2 cellular contexts compared by ENCODE assay signal in the genomic region with DNA sequence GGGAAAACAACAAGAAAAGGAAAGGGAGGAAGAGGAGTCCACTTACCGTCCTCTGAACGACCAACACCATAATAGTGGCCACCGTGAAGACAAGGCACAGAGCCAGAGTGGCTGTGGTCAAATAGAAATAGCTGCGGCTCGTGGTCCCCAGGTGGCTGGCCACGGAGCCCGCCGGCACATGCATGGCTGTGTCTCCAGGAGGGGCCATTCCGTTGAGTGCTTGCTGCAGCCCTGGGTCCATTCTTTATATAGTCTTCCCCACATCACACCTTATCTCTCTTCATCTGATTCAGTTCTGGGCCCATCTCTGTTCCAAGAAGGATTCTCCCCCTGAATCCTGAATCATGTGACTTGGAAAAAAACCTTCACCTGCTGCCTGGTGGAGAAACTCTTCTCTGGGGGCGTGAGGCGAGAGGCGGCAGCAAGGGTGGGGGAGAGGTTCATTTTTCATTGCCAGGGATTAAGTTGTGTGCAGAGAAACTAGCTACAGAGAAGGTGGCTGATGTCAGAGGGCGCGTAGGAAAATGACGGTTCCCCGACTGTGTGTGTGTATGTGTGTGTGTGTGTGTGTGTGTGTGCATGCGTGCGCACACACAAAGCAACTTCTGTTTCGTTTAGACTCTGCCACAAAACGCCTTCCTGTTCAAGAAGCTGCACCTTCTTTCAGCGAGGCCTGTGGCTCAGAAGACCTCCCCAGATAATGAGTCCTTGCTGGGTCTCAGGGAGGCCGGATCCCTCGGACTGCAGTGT.
TF ChIP-seq lines count a peak whose summit lies in the region.

A gene with protein sequence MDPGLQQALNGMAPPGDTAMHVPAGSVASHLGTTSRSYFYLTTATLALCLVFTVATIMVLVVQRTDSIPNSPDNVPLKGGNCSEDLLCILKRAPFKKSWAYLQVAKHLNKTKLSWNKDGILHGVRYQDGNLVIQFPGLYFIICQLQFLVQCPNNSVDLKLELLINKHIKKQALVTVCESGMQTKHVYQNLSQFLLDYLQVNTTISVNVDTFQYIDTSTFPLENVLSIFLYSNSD (minus strand): TSS at position 529 of the 750 bp plus-strand sequence. CDS start 288 bp downstream, at position 241.

TF ChIP-seq in liver, 16 proteins besides CTCF, POLR2A, EP300 and RAD21 (continued from another document):
- TF ChIP-seq, protein P1, sequence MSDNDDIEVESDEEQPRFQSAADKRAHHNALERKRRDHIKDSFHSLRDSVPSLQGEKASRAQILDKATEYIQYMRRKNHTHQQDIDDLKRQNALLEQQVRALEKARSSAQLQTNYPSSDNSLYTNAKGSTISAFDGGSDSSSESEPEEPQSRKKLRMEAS (IDR thresholded peaks at IDR 0.05): no peak
- no peak for TF ChIP-seq EGR1 (IDR thresholded peaks at IDR 0.05; ENCODE audit: low read depth in 2 of 2)
- TF ChIP-seq, protein P2, sequence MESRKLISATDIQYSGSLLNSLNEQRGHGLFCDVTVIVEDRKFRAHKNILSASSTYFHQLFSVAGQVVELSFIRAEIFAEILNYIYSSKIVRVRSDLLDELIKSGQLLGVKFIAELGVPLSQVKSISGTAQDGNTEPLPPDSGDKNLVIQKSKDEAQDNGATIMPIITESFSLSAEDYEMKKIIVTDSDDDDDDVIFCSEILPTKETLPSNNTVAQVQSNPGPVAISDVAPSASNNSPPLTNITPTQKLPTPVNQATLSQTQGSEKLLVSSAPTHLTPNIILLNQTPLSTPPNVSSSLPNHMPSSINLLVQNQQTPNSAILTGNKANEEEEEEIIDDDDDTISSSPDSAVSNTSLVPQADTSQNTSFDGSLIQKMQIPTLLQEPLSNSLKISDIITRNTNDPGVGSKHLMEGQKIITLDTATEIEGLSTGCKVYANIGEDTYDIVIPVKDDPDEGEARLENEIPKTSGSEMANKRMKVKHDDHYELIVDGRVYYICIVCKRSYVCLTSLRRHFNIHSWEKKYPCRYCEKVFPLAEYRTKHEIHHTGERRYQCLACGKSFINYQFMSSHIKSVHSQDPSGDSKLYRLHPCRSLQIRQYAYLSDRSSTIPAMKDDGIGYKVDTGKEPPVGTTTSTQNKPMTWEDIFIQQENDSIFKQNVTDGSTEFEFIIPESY (IDR thresholded peaks at IDR 0.05): no peak
- no peak for TF ChIP-seq JUND (IDR thresholded peaks at IDR 0.05)
- TF ChIP-seq TAF1 (conservative IDR thresholded peaks at IDR 0.05): no peak
- no peak for TF ChIP-seq HNF4A (conservative IDR thresholded peaks at IDR 0.05)
- no peak for TF ChIP-seq FOXA2 (IDR thresholded peaks at IDR 0.05)
- no peak for TF ChIP-seq YY1 (IDR thresholded peaks at IDR 0.05)

TF ChIP-seq in HepG2, 621 proteins besides CTCF, POLR2A, EP300 and RAD21 (continued from another document):
- TF ChIP-seq, protein P3, sequence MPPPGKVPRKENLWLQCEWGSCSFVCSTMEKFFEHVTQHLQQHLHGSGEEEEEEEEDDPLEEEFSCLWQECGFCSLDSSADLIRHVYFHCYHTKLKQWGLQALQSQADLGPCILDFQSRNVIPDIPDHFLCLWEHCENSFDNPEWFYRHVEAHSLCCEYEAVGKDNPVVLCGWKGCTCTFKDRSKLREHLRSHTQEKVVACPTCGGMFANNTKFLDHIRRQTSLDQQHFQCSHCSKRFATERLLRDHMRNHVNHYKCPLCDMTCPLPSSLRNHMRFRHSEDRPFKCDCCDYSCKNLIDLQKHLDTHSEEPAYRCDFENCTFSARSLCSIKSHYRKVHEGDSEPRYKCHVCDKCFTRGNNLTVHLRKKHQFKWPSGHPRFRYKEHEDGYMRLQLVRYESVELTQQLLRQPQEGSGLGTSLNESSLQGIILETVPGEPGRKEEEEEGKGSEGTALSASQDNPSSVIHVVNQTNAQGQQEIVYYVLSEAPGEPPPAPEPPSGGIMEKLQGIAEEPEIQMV (CRISPR knock-in tag; IDR thresholded peaks at IDR 0.05; ENCODE audit: low read depth): no peak
- TF ChIP-seq, protein P4, sequence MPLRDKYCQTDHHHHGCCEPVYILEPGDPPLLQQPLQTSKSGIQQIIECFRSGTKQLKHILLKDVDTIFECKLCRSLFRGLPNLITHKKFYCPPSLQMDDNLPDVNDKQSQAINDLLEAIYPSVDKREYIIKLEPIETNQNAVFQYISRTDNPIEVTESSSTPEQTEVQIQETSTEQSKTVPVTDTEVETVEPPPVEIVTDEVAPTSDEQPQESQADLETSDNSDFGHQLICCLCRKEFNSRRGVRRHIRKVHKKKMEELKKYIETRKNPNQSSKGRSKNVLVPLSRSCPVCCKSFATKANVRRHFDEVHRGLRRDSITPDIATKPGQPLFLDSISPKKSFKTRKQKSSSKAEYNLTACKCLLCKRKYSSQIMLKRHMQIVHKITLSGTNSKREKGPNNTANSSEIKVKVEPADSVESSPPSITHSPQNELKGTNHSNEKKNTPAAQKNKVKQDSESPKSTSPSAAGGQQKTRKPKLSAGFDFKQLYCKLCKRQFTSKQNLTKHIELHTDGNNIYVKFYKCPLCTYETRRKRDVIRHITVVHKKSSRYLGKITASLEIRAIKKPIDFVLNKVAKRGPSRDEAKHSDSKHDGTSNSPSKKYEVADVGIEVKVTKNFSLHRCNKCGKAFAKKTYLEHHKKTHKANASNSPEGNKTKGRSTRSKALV (CRISPR knock-in tag; IDR thresholded peaks at IDR 0.05): no peak
- TF ChIP-seq PHF8 (CRISPR knock-in tag; IDR thresholded peaks at IDR 0.05): no peak
- TF ChIP-seq PHB2 (IDR thresholded peaks at IDR 0.05; ENCODE audit: partially characterized antibody): no peak
- TF ChIP-seq MTF1 (CRISPR knock-in tag; IDR thresholded peaks at IDR 0.05): no peak
- no peak for TF ChIP-seq ZNF496 (CRISPR knock-in tag; IDR thresholded peaks at IDR 0.05; ENCODE audit: insufficient replicate concordance)
- TF ChIP-seq ZNF253 (CRISPR knock-in tag; IDR thresholded peaks at IDR 0.05; ENCODE audit: borderline replicate concordance): no peak
- TF ChIP-seq ZNF501 (CRISPR knock-in tag; IDR thresholded peaks at IDR 0.05): no peak
- TF ChIP-seq ZNF180 (CRISPR knock-in tag; IDR thresholded peaks at IDR 0.05; ENCODE audit: borderline replicate concordance, low read depth): no peak
- no peak for TF ChIP-seq ZSCAN12 (CRISPR knock-in tag; IDR thresholded peaks at IDR 0.05)
- TF ChIP-seq CBFB (CRISPR knock-in tag; IDR thresholded peaks at IDR 0.05): no peak
- TF ChIP-seq ZNF878 (CRISPR knock-in tag; IDR thresholded peaks at IDR 0.05): no peak
- TF ChIP-seq TMF1 (CRISPR knock-in tag; IDR thresholded peaks at IDR 0.05; ENCODE audit: low read depth): no peak
